Comparison of ENCODE assay signal across 27 cellular contexts in the genomic region with DNA sequence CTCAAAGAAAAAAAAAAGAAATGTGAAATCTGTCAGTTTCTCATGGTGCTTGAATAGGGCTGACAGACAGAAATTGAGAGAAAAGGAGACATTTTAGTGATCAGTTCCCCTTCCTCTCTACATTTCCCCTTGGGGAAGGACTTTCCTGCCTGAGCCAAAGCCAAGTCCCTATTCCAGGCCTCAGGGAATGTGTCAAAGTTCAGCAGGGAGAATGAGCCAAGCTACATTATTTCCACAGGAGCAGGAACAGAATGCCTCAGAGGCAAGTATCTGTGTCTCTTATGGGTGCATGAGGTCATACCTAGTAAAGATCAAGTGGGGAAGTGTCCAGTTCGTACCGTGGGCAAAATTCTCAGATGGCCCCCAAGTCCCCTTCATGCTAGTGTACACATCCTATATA.
"Had no signal": no experiment of that assay in that cellular context is flagged by ENCODE, and none has a peak within 500 bp of the region (broad histone marks: within the 10 kb centered on the region; RNA-seq: fewer than 3 reads in every experiment).

No MANE protein-coding gene starts in this region.

- ATAC-seq: activated CD4-positive, alpha-beta T cell treated with anti-CD3 and anti-CD28 coated beads for 36 hours; activated CD8-positive, alpha-beta memory T cell treated with anti-CD3 and anti-CD28 coated beads, Interleukin-2, amount 10 ng/mL, durations not matched to agents 7 days and 5 days; activated CD8-positive, alpha-beta T cell treated with anti-CD3 and anti-CD28 coated beads, Interleukin-2, amount 10 ng/mL, durations not matched to agents 7 days and 5 days; activated naive CD8-positive, alpha-beta T cell treated with anti-CD3 and anti-CD28 coated beads, Interleukin-2, amount 50 U/mL, for 24 hours; body of pancreas; esophagus mucosa; T-helper 17 cell had no signal

- H3K4me3 ChIP-seq: adrenal gland, body of pancreas had no signal

- H3K36me3 ChIP-seq: adrenal gland had no signal

- DNase-seq: activated CD4-positive, alpha-beta memory T cell treated with anti-CD3 and anti-CD28 coated beads for 36 hours; activated CD4-positive, alpha-beta T cell treated with anti-CD3 and anti-CD28 coated beads for 36 hours; activated CD4-positive, alpha-beta T cell treated with anti-CD3 and anti-CD28 coated beads, Interleukin-2, amount 10 ng/mL, durations not matched to agents 24 days and 14 days; activated CD4-positive, CD25-positive, alpha-beta regulatory T cell; activated CD4-positive, CD25-positive, alpha-beta regulatory T cell treated with anti-CD3 and anti-CD28 coated beads, Interleukin-2, amount 50 U/mL, for 72 hours; activated CD8-positive, alpha-beta memory T cell treated with anti-CD3 and anti-CD28 coated beads, Interleukin-2, amount 10 ng/mL, durations not matched to agents 7 days and 5 days; activated CD8-positive, alpha-beta memory T cell treated with anti-CD3 and anti-CD28 coated beads, Interleukin-2, amount 50 U/mL, for 4 hours; activated CD8-positive, alpha-beta T cell treated with anti-CD3 and anti-CD28 coated beads, Interleukin-2, amount 10 ng/mL, durations not matched to agents 7 days and 5 days; activated effector memory CD4-positive, alpha-beta T cell treated with anti-CD3 and anti-CD28 coated beads, Interleukin-2, amount 50 U/mL, for 16 hours; activated naive CD4-positive, alpha-beta T cell treated with anti-CD3 and anti-CD28 coated beads for 36 hours; activated naive CD8-positive, alpha-beta T cell treated with anti-CD3 and anti-CD28 coated beads for 36 hours; activated naive CD8-positive, alpha-beta T cell treated with anti-CD3 and anti-CD28 coated beads, Interleukin-2, amount 50 U/mL, for 24 hours; activated T-cell treated with anti-CD3 and anti-CD28 coated beads, Interleukin-2, amount 50 U/mL, for 1 hour; activated T-cell treated with anti-CD3 and anti-CD28 coated beads, Interleukin-2, amount 50 U/mL, for 48 hours; adrenal gland; amygdala; aorta; body of pancreas; caudate nucleus; cortex of kidney; dermis blood vessel endothelial cell; effector CD4-positive, alpha-beta T cell; foreskin fibroblast; T-helper 1 cell; T-helper 17 cell; T1000 had no signal

- H3K4me1 ChIP-seq: adrenal gland had no signal

- H3K27me3 ChIP-seq: body of pancreas had no signal

- H3K27ac ChIP-seq: adrenal gland, body of pancreas had no signal

- H3K9me3 ChIP-seq: adrenal gland, body of pancreas had no signal
